In the genomic region with DNA sequence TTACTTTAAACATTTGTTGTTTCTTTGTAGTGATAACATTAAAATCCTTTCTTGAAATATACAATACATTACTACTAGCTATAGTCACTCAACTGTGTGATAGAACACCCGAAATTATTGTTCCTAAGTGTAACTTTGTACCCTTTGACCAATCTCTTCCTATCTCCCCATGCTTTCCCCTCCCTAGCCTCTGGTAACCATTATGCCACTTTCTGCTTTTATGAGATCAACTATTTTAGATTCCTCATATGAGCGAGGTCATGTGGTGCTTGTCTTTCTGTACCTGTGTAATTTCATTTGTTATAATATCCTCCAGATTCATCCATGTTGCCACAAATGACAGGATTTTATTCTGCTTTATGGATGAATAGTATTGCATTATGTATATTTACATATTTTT, we compare ENCODE assay signal across 8 cellular contexts.
"Had no signal": no experiment of that assay in that cellular context is flagged by ENCODE, and none has a peak within 500 bp of the region (broad histone marks: within the 10 kb centered on the region; RNA-seq: fewer than 3 reads in every experiment).

No MANE protein-coding gene starts in this region.

- H3K4me3 ChIP-seq: GM23338, HAP-1 had no signal

- H3K36me3 Mint-ChIP-seq: IgD-negative memory B cell had no signal

- H3K4me2 ChIP-seq: GM23338 had no signal

- ATAC-seq: GM23338, HCT116, HepG2 had no signal

- H3K27ac ChIP-seq: HL-60 had no signal

- DNase-seq: H7, HFFc6 had no signal

- H2AFZ ChIP-seq: GM23338 had no signal

- H3K9me3 Mint-ChIP-seq: HFFc6 had no signal

- H3K4me1 Mint-ChIP-seq: GM23338, IgD-negative memory B cell had no signal

- H3K27ac Mint-ChIP-seq: GM23338, HFFc6, IgD-negative memory B cell had no signal

- H3K27me3 Mint-ChIP-seq: IgD-negative memory B cell had no signal

- H3K4me3 Mint-ChIP-seq: GM23338, HFFc6, IgD-negative memory B cell had no signal

- H3K36me3 ChIP-seq: HAP-1 had no signal
